In genomic region chr7:39921505-39922250, GRCh38 we compare ENCODE assay signal across 24 cellular contexts. TPM values are rescaled to one million over a fixed set of nuclear protein-coding genes. Genes with fewer than 3 reads are reported as not detected.
A peak's percentile ranks its signal among the peaks of the same experiment; 100 is the strongest.
DNase-seq lines count a peak whose midpoint lies in the region; ATAC-seq, FAIRE-seq and TF ChIP-seq lines count a peak whose summit lies in the region.
"Had no signal": no experiment of that assay in that cellular context is flagged by ENCODE, and none has a peak within 500 bp of the region (broad histone marks: within the 10 kb centered on the region; RNA-seq: fewer than 3 reads in every experiment).

No MANE protein-coding gene starts in this region.

- no TSS peak for BruUV-seq in HepG2 (replicated peaks; lab: Mats Ljungman, UMichigan)

- peak; percentile 41 for ATAC-seq in HepG2
- ATAC-seq: activated CD8-positive, alpha-beta memory T cell treated with anti-CD3 and anti-CD28 coated beads, Interleukin-2, amount 10 ng/mL, durations not matched to agents 7 days and 5 days; PC-3 had no signal

- H2AFZ ChIP-seq in HepG2 (ENCODE audit: low read length), result no peak overlapping the region

- FAIRE-seq in bronchial epithelial cell (lab: Jason Lieb, UNC) (peak; percentile 43), HepG2 (lab: Jason Lieb, UNC) (no peak), H54 (lab: Jason Lieb, UNC) (no peak)
- FAIRE-seq: G401.6, small intestine had no signal

- no peaks in the 10 kb centered on the region for H3K9me3 ChIP-seq in HepG2 (ENCODE audit: low read length)
- no peaks in the 10 kb centered on the region for H3K9me3 ChIP-seq in thymus (ENCODE audit: control insufficient read depth)
- no peaks in the 10 kb centered on the region for H3K9me3 ChIP-seq in ascending aorta
- H3K9me3 ChIP-seq: thyroid gland had no signal

- CTCF ChIA-PET in HepG2 (lab: Yijun Ruan, JAX; ENCODE audit: low intra/inter-chr PET ratio, low total read pairs), result no interaction called here

- no peak overlapping the region for H3K9ac ChIP-seq in HepG2 (ENCODE audit: insufficient read depth, low read depth, low read length)

- TF ChIP-seq EP300 in HepG2 (IDR thresholded peaks at IDR 0.05; ENCODE audit: low read depth in 2 of 2, low read length in 2 of 2), result no peak
- no peak for TF ChIP-seq EP300 in HepG2 (CRISPR knock-in tag; IDR thresholded peaks at IDR 0.05; ENCODE audit: borderline replicate concordance)

- WGBS in HepG2 (ENCODE audit: low lambda C conversion rate), result 16% methylated on average over 9 of the region's 9 CpGs
- 90% methylated on average over 9 of the region's 9 CpGs for WGBS in thymus

- intact Hi-C loops in HepG2 (cut with micrococcal nuclease; ENCODE audit: unreplicated experiment) (no loop called here), ascending aorta (cut with DNase I) (no loop called here)

- no peaks in the 10 kb centered on the region for H3K27me3 ChIP-seq in bronchial epithelial cell (ENCODE audit: control insufficient read depth, insufficient read depth, low read length)
- H3K27me3 ChIP-seq in HepG2 (ENCODE audit: control insufficient read depth in 1 of 2, insufficient read depth in 2 of 2, low read length in 2 of 2), result no peaks in the 10 kb centered on the region; a peak in 1 of 5 replicates
- H3K27me3 ChIP-seq in thymus (ENCODE audit: control insufficient read depth, insufficient read depth), result no peaks in the 10 kb centered on the region
- H3K27me3 ChIP-seq in ascending aorta, result no peaks in the 10 kb centered on the region
- H3K27me3 ChIP-seq: thyroid gland had no signal

- H3K27ac ChIP-seq in HepG2 (ENCODE audit: extremely low read length, insufficient read depth, low read length) (no peak overlapping the region), thymus (ENCODE audit: low read depth) (peak overlapping the region; percentile 73), ascending aorta (no peak overlapping the region)
- H3K27ac ChIP-seq: thyroid gland had no signal

- DNase-seq in MV-4-11 (lab: John Stamatoyannopoulos, UW), result peak; percentile 57
- DNase-seq in bronchial epithelial cell (ENCODE audit: low read depth), result peak; percentile 51
- DNase-seq in HepG2 (ENCODE audit: low spot score), result no peak
- DNase-seq in NCI-H1092 (lab: John Stamatoyannopoulos, UW), result no peak
- DNase-seq in H54 (ENCODE audit: insufficient read length, low spot score), result no peak
- DNase-seq in ascending aorta (ENCODE audit: low spot score in 2 of 2), result no peak
- DNase-seq: activated CD4-positive, alpha-beta T cell treated with anti-CD3 and anti-CD28 coated beads, Interleukin-2, amount 10 ng/mL, durations not matched to agents 24 days and 14 days; activated CD8-positive, alpha-beta memory T cell treated with anti-CD3 and anti-CD28 coated beads, Interleukin-2, amount 10 ng/mL, durations not matched to agents 7 days and 5 days; CD4-positive, alpha-beta T cell; erythroblast; HFFc6; KG1; left cardiac atrium; NCI-H1694 treated with DMSO at 0.1 percent for 48 hours; NCI-H2227 treated with DMSO at 0.1 percent for 48 hours; nephron progenitor cell; PC-3; SIG-M5; small intestine; stimulated activated CD4-positive, alpha-beta T cell treated with anti-CD3 and anti-CD28 coated beads, Interleukin-4, amount 100 ng/mL, for 1 hour; stimulated activated naive CD4-positive, alpha-beta T cell; thyroid gland had no signal

- in situ Hi-C loops in HepG2 (cut with HindIII; ENCODE audit: extremely low pct_ligation_motif_present, low pct_unique_long_range_greater_than_20kb), result no loop called here

- no peak for TF ChIP-seq CTCF in bronchial epithelial cell (IDR thresholded peaks at IDR 0.05; ENCODE audit: insufficient read depth, low read length, severe bottlenecking)
- TF ChIP-seq CTCF in HepG2 (CRISPR knock-in tag; IDR thresholded peaks at IDR 0.05), result no peak
- no peak for TF ChIP-seq CTCF in ascending aorta (IDR thresholded peaks at IDR 0.05)

- TF ChIP-seq POLR2A in HepG2 (IDR thresholded peaks at IDR 0.05; ENCODE audit: insufficient read depth in 1 of 2, low read depth in 2 of 2, low read length in 2 of 2) (no peak), H54 (IDR thresholded peaks at IDR 0.05; ENCODE audit: low read depth, low read length) (no peak)

- no peak for TF ChIP-seq RAD21 in HepG2 (CRISPR knock-in tag; IDR thresholded peaks at IDR 0.05)

- H4K20me1 ChIP-seq in HepG2 (ENCODE audit: insufficient read depth, low read length), result no peaks in the 10 kb centered on the region

- H3K36me3 ChIP-seq in bronchial epithelial cell (ENCODE audit: control insufficient read depth, insufficient read depth, low read length) (no peaks in the 10 kb centered on the region), HepG2 (replicated peaks in 1 of 2; ENCODE audit: control insufficient read depth in 1 of 2, insufficient read depth in 2 of 2, low read length in 2 of 2) (no peaks in the 10 kb centered on the region), thymus (ENCODE audit: control insufficient read depth, insufficient read depth) (no peaks in the 10 kb centered on the region), ascending aorta (no peaks in the 10 kb centered on the region)
- H3K36me3 ChIP-seq: thyroid gland had no signal

- POLR2A ChIA-PET in HepG2 (lab: Yijun Ruan, JAX), result no interaction called here

- no peaks in the 10 kb centered on the region for H3K79me2 ChIP-seq in HepG2 (ENCODE audit: insufficient read depth, low read length)

- H3K4me2 ChIP-seq in HepG2 (ENCODE audit: low read depth, low read length), result peak overlapping the region; percentile 32

- no peak overlapping the region for H3K4me3 ChIP-seq in bronchial epithelial cell (ENCODE audit: low read depth, low read length)
- H3K4me3 ChIP-seq in HepG2 (replicated peaks in 1 of 3; ENCODE audit: insufficient read depth in 1 of 3, low read depth in 2 of 3, low read length in 3 of 3), result no peak overlapping the region
- H3K4me3 ChIP-seq in thymus (ENCODE audit: low read length), result no peak overlapping the region
- no peak overlapping the region for H3K4me3 ChIP-seq in ascending aorta
- H3K4me3 ChIP-seq: thyroid gland had no signal

- peaks cover 45% of the 10 kb centered on the region for H3K4me1 ChIP-seq in HepG2 (ENCODE audit: insufficient read depth, low read length)
- H3K4me1 ChIP-seq in thymus (ENCODE audit: control insufficient read depth, insufficient read depth, low read length), result no peaks in the 10 kb centered on the region
- no peaks in the 10 kb centered on the region for H3K4me1 ChIP-seq in ascending aorta
- H3K4me1 ChIP-seq: thyroid gland had no signal

TF ChIP-seq in HepG2, 621 proteins besides CTCF, POLR2A, EP300 and RAD21 (continues in another document):
- no peak for TF ChIP-seq ZNF687 (CRISPR knock-in tag; IDR thresholded peaks at IDR 0.05)

RNA-seq across cellular contexts. Expression of gene CDK13, which starts 28.4 kb away (rescaled TPM):
- 50.3 and 65.2 TPM in 2 replicates for total RNA-seq in bronchial epithelial cell
- 35.0 and 40.9 TPM in 2 replicates for total RNA-seq in HepG2 (2016; rRNA removed; fragmentation: Illumina TruSeq; extraction: Trizol)
- total RNA-seq in HepG2 (2016; cell fraction: cytosol; rRNA removed; fragmentation: Illumina TruSeq; extraction: Trizol; ENCODE audit: low read depth), result 185 and 197 TPM in 2 replicates
- total RNA-seq in HepG2 (2016; cell fraction: insoluble cytoplasmic fraction; rRNA removed; fragmentation: Illumina TruSeq; extraction: Trizol), result 31.5 and 38.9 TPM in 2 replicates
- total RNA-seq in HepG2 (2016; cell fraction: membrane; rRNA removed; fragmentation: Illumina TruSeq; extraction: Trizol), result 96.5 and 112 TPM in 2 replicates
- 61.2 and 62.8 TPM in 2 replicates for total RNA-seq in HepG2 (2016; cell fraction: nucleus; rRNA removed; fragmentation: Illumina TruSeq; extraction: Trizol)
- 20.7 and 21.0 TPM in 2 replicates for polyA plus RNA-seq in HepG2 (2011; rRNA removed)
- polyA plus RNA-seq in HepG2 (2011; cell fraction: cytosol; rRNA removed), result 10.2 and 14.3 TPM in 2 replicates
- polyA plus RNA-seq in HepG2 (2011; cell fraction: nucleus; rRNA removed), result 27.6 and 31.2 TPM in 2 replicates
- 19.2 and 19.7 TPM in 2 replicates for polyA plus RNA-seq in HepG2 (2012)
- 0.78 and 1.0 TPM in 2 replicates for polyA plus RNA-seq in HepG2 (2016; cell fraction: cytosol; fragmentation: Illumina TruSeq; extraction: Trizol; ENCODE audit: low read depth)
- polyA plus RNA-seq in HepG2 (2016; cell fraction: insoluble cytoplasmic fraction; fragmentation: Illumina TruSeq; extraction: Trizol; ENCODE audit: low read depth), result 27.4 and 28.3 TPM in 2 replicates
- 2.9 and 3.7 TPM in 2 replicates for polyA plus RNA-seq in HepG2 (2016; cell fraction: membrane; fragmentation: Illumina TruSeq; extraction: Trizol; ENCODE audit: low read depth)
- 48.0 and 54.1 TPM in 2 replicates for polyA plus RNA-seq in HepG2 (2016; cell fraction: nucleus; fragmentation: Illumina TruSeq; extraction: Trizol; ENCODE audit: insufficient read depth, low read depth)
- 30.6 and 45.8 TPM in 2 replicates for polyA minus RNA-seq in HepG2 (2011; rRNA and poly(A)+ RNA removed; ENCODE audit: low replicate concordance)
- polyA minus RNA-seq in HepG2 (2011; cell fraction: cytosol; rRNA and poly(A)+ RNA removed), result 21.5 and 22.7 TPM in 2 replicates
- 124 and 129 TPM in 2 replicates for polyA minus RNA-seq in HepG2 (2011; cell fraction: nucleus; rRNA and poly(A)+ RNA removed)
- 40.4 TPM for polyA plus RNA-seq in thymus
- total RNA-seq in ascending aorta, result 68.6 TPM

Comparison
In these comparisons a context has a peak if more than half of its experiments do, and no peak if none do; other contexts are left out.
1. DNase-seq: peak in MV-4-11 (single experiment) and bronchial epithelial cell (single experiment); none in HepG2 (single experiment), NCI-H1092 (single experiment), H54 (single experiment) and ascending aorta (0 of 2).